9 cellular contexts compared by ENCODE assay signal in the genomic region with DNA sequence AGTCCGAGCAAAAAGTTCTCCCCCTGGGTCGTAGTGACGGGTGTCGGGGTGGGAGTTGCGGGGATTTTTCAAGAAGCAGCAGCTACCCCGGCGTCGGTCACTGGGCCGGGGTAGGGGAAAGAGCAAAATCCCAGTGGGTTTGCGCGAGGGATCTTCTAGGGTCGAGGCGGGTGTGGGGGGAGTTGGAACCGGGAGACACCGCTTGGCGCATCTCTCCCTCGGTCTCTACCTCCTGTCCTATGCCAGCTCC. TPM values are rescaled to one million over a fixed set of nuclear protein-coding genes. Genes with fewer than 3 reads are reported as not detected.
DNase-seq lines count a peak whose midpoint lies in the region; ATAC-seq, FAIRE-seq and TF ChIP-seq lines count a peak whose summit lies in the region.
"Had no signal": no experiment of that assay in that cellular context is flagged by ENCODE, and none has a peak within 500 bp of the region (broad histone marks: within the 10 kb centered on the region; RNA-seq: fewer than 3 reads in every experiment).

No MANE protein-coding gene starts in this region.

- no peaks in the 10 kb centered on the region for H3K9me3 ChIP-seq in K562 (replicated peaks; ENCODE audit: control insufficient read depth, insufficient read depth, low read depth, low read length)
- H3K9me3 ChIP-seq in lung (ENCODE audit: control insufficient read depth in 2 of 2, insufficient read depth in 1 of 2, low read length in 1 of 2) = no peaks in the 10 kb centered on the region
- no peaks in the 10 kb centered on the region for H3K9me3 ChIP-seq in upper lobe of left lung

- no peak for TF ChIP-seq POLR2A in K562 (conservative IDR thresholded peaks at IDR 0.05)
- TF ChIP-seq POLR2A in upper lobe of left lung (IDR thresholded peaks at IDR 0.05) = peak in 1 of 4 donors; percentile 69

- peak; percentile 47 for DNase-seq in activated T-cell treated with anti-CD3 and anti-CD28 coated beads, Interleukin-2, amount 50 U/mL, for 1 hour
- DNase-seq in activated T-cell treated with anti-CD3 and anti-CD28 coated beads for 4 hours = no peak
- no peak for DNase-seq in K562 (ENCODE audit: extremely low read depth in 1 of 4, low spot score in 3 of 4)
- no peak for DNase-seq in lung (ENCODE audit: low spot score)
- DNase-seq in upper lobe of left lung = no peak
- no peak for DNase-seq in 8988T
- no peak for DNase-seq in NCI-H1105 treated with DMSO at 0.1 percent for 48 hours (lab: John Stamatoyannopoulos, UW)

- WGBS in K562 (ENCODE audit: insufficient coverage, low coverage, missing lambda C conversion rate) = 56% methylated on average over 7 of the region's 17 CpGs
- 0 to 1% methylated on average over 17 of the region's 17 CpGs for WGBS in lung, 2 donors
- WGBS in upper lobe of left lung, 2 donors = 0 to 2% methylated on average over 16 to 17 of the region's 17 CpGs

- POLR2A ChIA-PET in K562 (lab: Yijun Ruan, JAX) = interaction anchor here (0.8 to 2.8 kb wide), 6 partner anchors 8 to 45 kb away, joined by 3 to 16 read pairs (median 5); no protein-coding TSS in a partner anchor

- in situ Hi-C loops in K562 (cut with MboI) = no loop called here

- TF ChIP-seq CTCF in K562 (IDR thresholded peaks at IDR 0.05 in 2 of 3, conservative IDR thresholded peaks at IDR 0.05 in 1 of 3; ENCODE audit: insufficient read depth in 2 of 3, low read depth in 1 of 3, low read length in 3 of 3) (no peak), lung (IDR thresholded peaks at IDR 0.05; ENCODE audit: control extremely low read depth, extremely low read depth) (no peak), upper lobe of left lung (IDR thresholded peaks at IDR 0.05) (no peak)

- ATAC-seq in K562 (no peak), lung (ENCODE audit: insufficient read depth, low FRiP score) (no peak), upper lobe of left lung (ENCODE audit: low FRiP score in 2 of 2) (no peak), GM21390 (IDR thresholded peaks at IDR 0.05; ENCODE audit: unreplicated experiment) (no peak)

- CTCF ChIA-PET in K562 (lab: Yijun Ruan, JAX; ENCODE audit: low intra/inter-chr PET ratio) = no interaction called here

- peaks cover 12 to 35% of the 10 kb centered on the region in 2 experiments for H3K4me1 ChIP-seq in K562 (replicated peaks in 1 of 2; ENCODE audit: control insufficient read depth in 2 of 2, insufficient read depth in 2 of 2, low read length in 2 of 2)
- peaks cover 5 to 12% of the 10 kb centered on the region in 2 donors for H3K4me1 ChIP-seq in lung (ENCODE audit: control insufficient read depth in 2 of 2, insufficient read depth in 2 of 2, low read length in 2 of 2)
- peaks cover 21 to 29% (median 27%) of the 10 kb centered on the region in 4 donors for H3K4me1 ChIP-seq in upper lobe of left lung

- intact Hi-C loops in K562 (cut with micrococcal nuclease) = loop anchor here (2.0 kb wide), 1 partner anchor 25 kb away; no protein-coding TSS in a partner anchor

- H3K4me3 ChIP-seq in K562 = no peak overlapping the region; the same call in 1 of the 2 replicates
- H3K4me3 ChIP-seq in lung = peak overlapping the region; percentile 38
- H3K4me3 ChIP-seq in upper lobe of left lung = peak overlapping the region; percentile 66 to 96 (median 85)

- no peak for TF ChIP-seq RAD21 in K562 (CRISPR knock-in tag; conservative IDR thresholded peaks at IDR 0.05 in 1 of 2, IDR thresholded peaks at IDR 0.05 in 1 of 2)

- peaks cover 12% of the 10 kb centered on the region for H3K36me3 ChIP-seq in K562 (ENCODE audit: control insufficient read depth, insufficient read depth, low read length)
- H3K36me3 ChIP-seq in lung (ENCODE audit: control insufficient read depth in 2 of 2, insufficient read depth in 2 of 2, low read length in 2 of 2) = no peaks in the 10 kb centered on the region
- peaks cover 0 to 4% (median 2%) of the 10 kb centered on the region in 4 donors for H3K36me3 ChIP-seq in upper lobe of left lung

- peak overlapping the region in 1 of 2 experiments; percentile 97; a peak in 2 of 4 replicates for H3K9ac ChIP-seq in K562 (ENCODE audit: insufficient read depth in 1 of 2, low read depth in 2 of 2, low read length in 2 of 2)

- TSS peak; percentile 40 for BruUV-seq in K562 (replicated peaks; lab: Mats Ljungman, UMichigan)

- H3K79me2 ChIP-seq in K562 (ENCODE audit: control insufficient read depth, insufficient read depth, low read length) = peaks cover 35% of the 10 kb centered on the region

- no peak for TF ChIP-seq EP300 in K562 (IDR thresholded peaks at IDR 0.05; ENCODE audit: low read length)
- no peak for TF ChIP-seq EP300 in upper lobe of left lung (IDR thresholded peaks at IDR 0.05)

- FAIRE-seq in K562 (lab: Jason Lieb, UNC) = no peak

- H3K4me2 ChIP-seq in K562 (ENCODE audit: insufficient read depth, low read length) = peak overlapping the region; percentile 78; the same call in 1 of the 2 replicates

- H2AFZ ChIP-seq in K562 (ENCODE audit: low read depth, low read length) = no peak overlapping the region

- no peaks in the 10 kb centered on the region for H4K20me1 ChIP-seq in K562 (replicated peaks; ENCODE audit: control insufficient read depth, insufficient read depth, low read length)

- H3K27me3 ChIP-seq in K562 (ENCODE audit: control insufficient read depth in 2 of 2, insufficient read depth in 2 of 2, low read length in 2 of 2) (no peaks in the 10 kb centered on the region), lung (ENCODE audit: control insufficient read depth, insufficient read depth) (no peaks in the 10 kb centered on the region), upper lobe of left lung (no peaks in the 10 kb centered on the region)

- H3K9me1 ChIP-seq in K562 (ENCODE audit: control insufficient read depth, insufficient read depth, low read length) = no peaks in the 10 kb centered on the region

- H3K27ac ChIP-seq in K562 (ENCODE audit: extremely low read depth, low read depth, low read length) (no peak overlapping the region), lung (ENCODE audit: low read depth in 1 of 2, low read length in 1 of 2) (peak overlapping the region; percentile 98 to 99), upper lobe of left lung (peak overlapping the region; percentile 94 to 99 (median 98))

RNA-seq across cellular contexts. Expression of a gene that starts 2.3 kb away (rescaled TPM):
- 89.5 and 158 TPM in 2 replicates for total RNA-seq in K562 (2011; cell fraction: chromatin; rRNA removed; ENCODE audit: low replicate concordance)
- total RNA-seq in K562 (2011; cell fraction: nucleolus; rRNA removed) = 66.7 and 67.4 TPM in 2 replicates
- total RNA-seq in K562 (2011; cell fraction: nucleoplasm; rRNA removed) = 88.9 and 94.8 TPM in 2 replicates
- total RNA-seq in K562 (2014; rRNA removed) = 107 and 113 TPM in 2 replicates
- total RNA-seq in K562 (2014; rRNA removed; fragmentation: Illumina TruSeq; extraction: Trizol) = 50.3 and 53.8 TPM in 2 replicates
- total RNA-seq in K562 (2015; rRNA removed; fragmentation: Illumina TruSeq; extraction: Trizol) = 85.8 and 86.3 TPM in 2 replicates
- 90.1 and 93.9 TPM in 2 replicates for total RNA-seq in K562 (2021)
- 28.5 and 31.4 TPM in 2 replicates for polyA plus RNA-seq in K562 (2011; rRNA removed)
- 15.1 and 15.4 TPM in 2 replicates for polyA plus RNA-seq in K562 (2011; cell fraction: cytosol; rRNA removed)
- polyA plus RNA-seq in K562 (2011; cell fraction: nucleus; rRNA removed) = 56.9 and 86.7 TPM in 2 replicates
- polyA plus RNA-seq in K562 (2012) = 61.3 and 68.3 TPM in 2 replicates
- 96.5 and 110 TPM in 2 replicates for polyA plus RNA-seq in K562 (2014; fragmentation: Illumina TruSeq; extraction: Trizol)
- 1 to 10 TPM; 1.2 to 1.5 TPM for polyA plus RNA-seq in K562 (2014; fragmentation: Nextera tagmentation; extraction: Ambion mirVana)
- 75.8 and 83.6 TPM in 2 replicates for polyA plus RNA-seq in K562 (2014; rRNA removed)
- polyA minus RNA-seq in K562 (2011; rRNA and poly(A)+ RNA removed) = 30.2 and 35.1 TPM in 2 replicates
- 21.8 and 22.2 TPM in 2 replicates for polyA minus RNA-seq in K562 (2011; cell fraction: cytosol; rRNA and poly(A)+ RNA removed)
- 34.5 and 53.5 TPM in 2 replicates for polyA minus RNA-seq in K562 (2011; cell fraction: nucleus; rRNA and poly(A)+ RNA removed)
- total RNA-seq in lung = 10 to 100 TPM; 70.7 to 75.5 TPM
- polyA plus RNA-seq in lung = 10 to 100 TPM; 31.9 to 33.8 TPM
- 10 to 100 TPM; 41.2 to 94.3 (median 67.6) TPM for total RNA-seq in upper lobe of left lung

RNA-seq across cellular contexts. Expression of a gene that starts 22.1 kb away (rescaled TPM):
- 51.6 and 129 TPM in 2 replicates for total RNA-seq in K562 (2011; cell fraction: chromatin; rRNA removed; ENCODE audit: low replicate concordance)
- 62.6 and 75.4 TPM in 2 replicates for total RNA-seq in K562 (2011; cell fraction: nucleolus; rRNA removed)
- total RNA-seq in K562 (2011; cell fraction: nucleoplasm; rRNA removed) = 53.1 and 57.1 TPM in 2 replicates
- total RNA-seq in K562 (2014; rRNA removed) (37.9 and 39.0 TPM in 2 replicates), K562 (2014; rRNA removed; fragmentation: Illumina TruSeq; extraction: Trizol) (22.7 and 23.9 TPM in 2 replicates), K562 (2015; rRNA removed; fragmentation: Illumina TruSeq; extraction: Trizol) (30.5 and 30.9 TPM in 2 replicates), K562 (2021) (56.4 and 66.1 TPM in 2 replicates), lung (10 to 100 TPM; 30.1 to 70.6 TPM), upper lobe of left lung (10 to 100 TPM; 41.4 to 79.0 (median 46.9) TPM)
- polyA plus RNA-seq in K562 (2011; rRNA removed) (31.5 and 33.2 TPM in 2 replicates), K562 (2014; fragmentation: Illumina TruSeq; extraction: Trizol) (39.1 and 39.4 TPM in 2 replicates), K562 (2014; fragmentation: Nextera tagmentation; extraction: Ambion mirVana) (under 1 TPM; 0.62 to 0.90 TPM), K562 (2014; rRNA removed) (34.9 and 45.5 TPM in 2 replicates), lung (10 to 100 TPM; 50.4 to 50.7 TPM)
- 36.0 and 37.1 TPM in 2 replicates for polyA plus RNA-seq in K562 (2011; cell fraction: cytosol; rRNA removed)
- polyA plus RNA-seq in K562 (2011; cell fraction: nucleus; rRNA removed) = 79.2 and 91.4 TPM in 2 replicates
- polyA plus RNA-seq in K562 (2012) = 32.1 and 40.8 TPM in 2 replicates
- 42.8 and 44.3 TPM in 2 replicates for polyA minus RNA-seq in K562 (2011; rRNA and poly(A)+ RNA removed)
- polyA minus RNA-seq in K562 (2011; cell fraction: cytosol; rRNA and poly(A)+ RNA removed) = 17.8 and 23.8 TPM in 2 replicates
- polyA minus RNA-seq in K562 (2011; cell fraction: nucleus; rRNA and poly(A)+ RNA removed) = 35.0 and 46.0 TPM in 2 replicates

RNA-seq across cellular contexts. Expression of a gene that starts 35.0 kb away (rescaled TPM):
- 38.1 and 99.8 TPM in 2 replicates for total RNA-seq in K562 (2011; cell fraction: chromatin; rRNA removed; ENCODE audit: low replicate concordance)
- total RNA-seq in K562 (2011; cell fraction: nucleolus; rRNA removed) = 73.8 and 91.2 TPM in 2 replicates
- 60.6 and 66.9 TPM in 2 replicates for total RNA-seq in K562 (2011; cell fraction: nucleoplasm; rRNA removed)
- 16.3 and 25.4 TPM in 2 replicates for total RNA-seq in K562 (2014; rRNA removed)
- total RNA-seq in K562 (2014; rRNA removed; fragmentation: Illumina TruSeq; extraction: Trizol) = 8.4 and 9.7 TPM in 2 replicates
- 15.6 and 15.8 TPM in 2 replicates for total RNA-seq in K562 (2015; rRNA removed; fragmentation: Illumina TruSeq; extraction: Trizol)
- 20.3 and 21.1 TPM in 2 replicates for total RNA-seq in K562 (2021)
- polyA plus RNA-seq in K562 (2011; rRNA removed) = 24.1 and 29.5 TPM in 2 replicates
- polyA plus RNA-seq in K562 (2011; cell fraction: cytosol; rRNA removed) = 31.6 and 38.9 TPM in 2 replicates
- polyA plus RNA-seq in K562 (2011; cell fraction: nucleus; rRNA removed) = 115 and 122 TPM in 2 replicates
- polyA plus RNA-seq in K562 (2012) = 20.3 and 28.3 TPM in 2 replicates
- polyA plus RNA-seq in K562 (2014; fragmentation: Illumina TruSeq; extraction: Trizol) = 24.0 and 26.8 TPM in 2 replicates
- polyA plus RNA-seq in K562 (2014; fragmentation: Nextera tagmentation; extraction: Ambion mirVana) = 1 to 10 TPM; 4.1 to 6.2 TPM
- polyA plus RNA-seq in K562 (2014; rRNA removed) = 27.3 and 29.8 TPM in 2 replicates
- polyA minus RNA-seq in K562 (2011; rRNA and poly(A)+ RNA removed) = 10.3 and 12.0 TPM in 2 replicates
- 7.9 and 10.4 TPM in 2 replicates for polyA minus RNA-seq in K562 (2011; cell fraction: cytosol; rRNA and poly(A)+ RNA removed)
- polyA minus RNA-seq in K562 (2011; cell fraction: nucleus; rRNA and poly(A)+ RNA removed) = 13.3 and 18.0 TPM in 2 replicates
- total RNA-seq in lung = 10 to 100 TPM; 32.1 to 36.9 TPM
- 10 to 100 TPM; 37.5 to 40.2 TPM for polyA plus RNA-seq in lung
- 10 to 100 TPM; 28.5 to 46.1 (median 34.9) TPM for total RNA-seq in upper lobe of left lung

RNA-seq across cellular contexts. Expression of a gene that starts 46.1 kb away (rescaled TPM):
- total RNA-seq in K562 (2011; cell fraction: chromatin; rRNA removed; ENCODE audit: low replicate concordance) = 2.0 and 2.5 TPM in 2 replicates
- 3.3 and 4.1 TPM in 2 replicates for total RNA-seq in K562 (2011; cell fraction: nucleolus; rRNA removed)
- total RNA-seq in K562 (2011; cell fraction: nucleoplasm; rRNA removed) = 2.4 and 4.0 TPM in 2 replicates
- total RNA-seq in K562 (2014; rRNA removed) (0.53 and 1.00 TPM in 2 replicates), K562 (2014; rRNA removed; fragmentation: Illumina TruSeq; extraction: Trizol) (0.25 and 0.32 TPM in 2 replicates), K562 (2015; rRNA removed; fragmentation: Illumina TruSeq; extraction: Trizol) (0.14 and 0.19 TPM in 2 replicates), K562 (2021) (0.81 and 0.84 TPM in 2 replicates), lung (10 to 100 TPM in 1 of 2 donors, 1 to 10 TPM in 1; 1.4 to 40.9 TPM), upper lobe of left lung (1 to 10 TPM in 3 of 6 donors, under 1 TPM in 2, not detected in 1; 0.46 to 6.3 (median 1.0) TPM)
- polyA plus RNA-seq in K562 (2011; rRNA removed) (0.71 and 0.80 TPM in 2 replicates), K562 (2014; fragmentation: Illumina TruSeq; extraction: Trizol) (0.61 and 0.88 TPM in 2 replicates), K562 (2014; fragmentation: Nextera tagmentation; extraction: Ambion mirVana) (under 1 TPM; 0.22 to 0.37 TPM), K562 (2014; rRNA removed) (0.53 and 0.57 TPM in 2 replicates), lung (under 1 TPM; 0.10 to 0.13 TPM)
- 0.68 and 1.3 TPM in 2 replicates for polyA plus RNA-seq in K562 (2011; cell fraction: cytosol; rRNA removed)
- 0.21 and 1.1 TPM in 2 replicates for polyA plus RNA-seq in K562 (2011; cell fraction: nucleus; rRNA removed)
- 0.65 and 3.0 TPM in 2 replicates for polyA plus RNA-seq in K562 (2012)
- polyA minus RNA-seq in K562 (2011; rRNA and poly(A)+ RNA removed) = 0.45 and 0.98 TPM in 2 replicates
- 0.46 and 0.67 TPM in 2 replicates for polyA minus RNA-seq in K562 (2011; cell fraction: cytosol; rRNA and poly(A)+ RNA removed)
- polyA minus RNA-seq in K562 (2011; cell fraction: nucleus; rRNA and poly(A)+ RNA removed) = 0.11 and 0.40 TPM in 2 replicates
- total RNA-seq: T-helper 1 cell treated with Interleukin-12 subunit alpha and Interleukin-12 subunit beta and Interleukin-4 antibody, amounts not matched to agents 30 ng/mL and 1 ng/mL, for 36 hours had no signal

RNA-seq across cellular contexts. Expression of a gene that starts 51.3 kb away (rescaled TPM):
- 0.44 TPM in 1 of 2 replicates, not detected in the other for total RNA-seq in K562 (2011; cell fraction: chromatin; rRNA removed; ENCODE audit: low replicate concordance)
- 0.33 and 0.39 TPM in 2 replicates for total RNA-seq in K562 (2011; cell fraction: nucleolus; rRNA removed)
- 0.31 TPM in 1 of 2 replicates, not detected in the other for total RNA-seq in K562 (2011; cell fraction: nucleoplasm; rRNA removed)
- total RNA-seq in K562 (2014; rRNA removed) (not detected in 2 replicates), K562 (2014; rRNA removed; fragmentation: Illumina TruSeq; extraction: Trizol) (not detected in 2 replicates), K562 (2015; rRNA removed; fragmentation: Illumina TruSeq; extraction: Trizol) (not detected in 2 replicates), K562 (2021) (not detected in 2 replicates), lung (under 1 TPM in 1 of 2 donors, not detected in 1; 0.11 TPM), upper lobe of left lung (under 1 TPM in 1 of 6 donors, not detected in 5; 0.11 TPM)
- polyA plus RNA-seq in K562 (2011; rRNA removed) (0.07 and 0.14 TPM in 2 replicates), K562 (2014; fragmentation: Illumina TruSeq; extraction: Trizol) (not detected in 2 replicates), K562 (2014; fragmentation: Nextera tagmentation; extraction: Ambion mirVana) (under 1 TPM in 1 of 2 experiments, not detected in 1; 0.03 TPM), K562 (2014; rRNA removed) (0.23 TPM in 1 of 2 replicates, not detected in the other), lung (under 1 TPM; 0.10 TPM)
- polyA plus RNA-seq in K562 (2011; cell fraction: cytosol; rRNA removed) = 0.03 and 0.04 TPM in 2 replicates
- 0.07 and 0.24 TPM in 2 replicates for polyA plus RNA-seq in K562 (2011; cell fraction: nucleus; rRNA removed)
- polyA plus RNA-seq in K562 (2012) = 1.0 and 1.8 TPM in 2 replicates
- polyA minus RNA-seq in K562 (2011; rRNA and poly(A)+ RNA removed) = not detected in 2 replicates
- not detected in 2 replicates for polyA minus RNA-seq in K562 (2011; cell fraction: cytosol; rRNA and poly(A)+ RNA removed)
- not detected in 2 replicates for polyA minus RNA-seq in K562 (2011; cell fraction: nucleus; rRNA and poly(A)+ RNA removed)
- total RNA-seq: T-helper 1 cell treated with Interleukin-12 subunit alpha and Interleukin-12 subunit beta and Interleukin-4 antibody, amounts not matched to agents 30 ng/mL and 1 ng/mL, for 36 hours had no signal
